In the genomic region with DNA sequence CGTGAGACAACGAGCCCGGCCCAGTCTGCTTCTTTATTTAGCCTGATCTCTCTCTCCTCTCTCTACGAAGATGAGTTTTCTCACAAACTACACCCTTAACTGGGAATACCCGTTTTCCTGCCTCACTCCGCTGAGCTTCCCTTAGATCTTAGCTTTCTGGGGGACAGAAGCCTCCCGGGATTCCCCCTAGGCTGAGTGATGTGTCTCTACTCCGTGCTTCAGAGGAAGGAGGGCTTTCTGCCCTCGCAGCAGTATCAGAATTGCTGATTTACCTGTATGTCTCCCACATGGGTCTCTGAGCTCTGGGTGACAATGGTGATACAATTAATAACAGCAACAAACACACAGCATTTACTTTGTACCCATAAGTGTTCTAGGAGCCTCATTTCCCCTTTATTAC, we compare ENCODE assay signal across 1 cellular context.
TF ChIP-seq lines count a peak whose summit lies in the region.

No MANE protein-coding gene starts in this region.

TF ChIP-seq in liver, 16 proteins besides CTCF, POLR2A, EP300 and RAD21 (continued from another document):
- TF ChIP-seq GABPA (IDR thresholded peaks at IDR 0.05 in 1 of 2, conservative IDR thresholded peaks at IDR 0.05 in 1 of 2) (no peak), FOXA1 (IDR thresholded peaks at IDR 0.05) (no peak), EGR1 (IDR thresholded peaks at IDR 0.05; ENCODE audit: low read depth in 2 of 2) (no peak), FOXA2 (IDR thresholded peaks at IDR 0.05) (no peak)
